Comparison of ENCODE assay signal across 27 cellular contexts in the genomic region with DNA sequence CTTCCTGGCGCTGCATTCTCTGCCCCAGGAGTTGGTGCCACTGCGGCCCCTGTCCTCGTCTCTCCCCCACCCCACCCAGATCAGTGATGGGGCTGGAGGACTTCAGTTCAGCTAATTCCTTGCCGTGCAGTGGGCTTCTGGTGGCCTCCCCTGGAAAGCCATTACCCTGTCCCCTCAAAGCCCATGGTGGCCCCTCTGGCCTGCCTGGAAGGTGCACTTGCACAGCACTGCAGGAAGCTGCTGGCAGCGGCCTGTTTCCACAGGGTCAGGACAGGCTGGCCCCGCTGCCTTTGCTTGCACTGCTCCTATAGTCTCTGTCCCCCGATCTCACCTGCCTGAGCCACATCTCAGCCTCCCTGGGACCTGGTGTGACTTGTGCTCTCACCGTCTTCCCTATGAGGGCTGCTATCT.
DNase-seq lines count a peak whose midpoint lies in the region; ATAC-seq, FAIRE-seq and TF ChIP-seq lines count a peak whose summit lies in the region.
"Had no signal": no experiment of that assay in that cellular context is flagged by ENCODE, and none has a peak within 500 bp of the region (broad histone marks: within the 10 kb centered on the region; RNA-seq: fewer than 3 reads in every experiment).

No MANE protein-coding gene starts in this region.

- H3K27me3 ChIP-seq in astrocyte (ENCODE audit: insufficient read depth, low read length): no peaks in the 10 kb centered on the region
- H3K27me3 ChIP-seq: MG63, upper lobe of left lung had no signal

- ATAC-seq in A549 (peak; percentile 5 to 6; a peak in 3 of 6 replicates), memory B cell (ENCODE audit: low read depth) (no peak)
- ATAC-seq: effector memory CD8-positive, alpha-beta T cell; esophagus mucosa had no signal

- H3K9me3 Mint-ChIP-seq in astrocyte (ENCODE audit: unreplicated experiment) (no peaks in the 10 kb centered on the region), memory B cell (peaks cover 2% of the 10 kb centered on the region)
- H3K9me3 Mint-ChIP-seq: activated T-cell treated with anti-CD3 and anti-CD28 coated beads, Interleukin-2, amount 50 U/mL, for 4 hours; effector memory CD8-positive, alpha-beta T cell; immature natural killer cell; nephron progenitor cell had no signal

- H4K20me1 ChIP-seq in astrocyte (ENCODE audit: insufficient read depth, low read length): no peaks in the 10 kb centered on the region

- H3K36me3 Mint-ChIP-seq in astrocyte (ENCODE audit: low read depth, unreplicated experiment): peaks cover 12% of the 10 kb centered on the region
- H3K36me3 Mint-ChIP-seq in memory B cell: peaks cover 49% of the 10 kb centered on the region

- H3K4me2 ChIP-seq in A549: no peak overlapping the region
- H3K4me2 ChIP-seq in astrocyte (ENCODE audit: low read length): no peak overlapping the region
- H3K4me2 ChIP-seq: SK-N-SH had no signal

- H3K4me1 Mint-ChIP-seq in astrocyte (ENCODE audit: low read depth, unreplicated experiment) (no peaks in the 10 kb centered on the region), memory B cell (no peaks in the 10 kb centered on the region)
- H3K4me1 Mint-ChIP-seq: nephron progenitor cell had no signal

- peaks cover 4% of the 10 kb centered on the region for H3K36me3 ChIP-seq in astrocyte (ENCODE audit: insufficient read depth, low read length)

- H3K4me3 Mint-ChIP-seq in astrocyte (ENCODE audit: unreplicated experiment): no peak overlapping the region
- H3K4me3 Mint-ChIP-seq in memory B cell: no peak overlapping the region
- H3K4me3 Mint-ChIP-seq: activated T-cell treated with anti-CD3 and anti-CD28 coated beads, Interleukin-2, amount 50 U/mL, for 4 hours; CD4-positive, alpha-beta memory T cell; effector memory CD8-positive, alpha-beta T cell; immature natural killer cell; nephron progenitor cell had no signal

- TF ChIP-seq RAD21 in A549 (conservative IDR thresholded peaks at IDR 0.05 in 1 of 2, IDR thresholded peaks at IDR 0.05 in 1 of 2): no peak

- TF ChIP-seq CTCF in A549 (IDR thresholded peaks at IDR 0.05) (no peak), C4-2B (conservative IDR thresholded peaks at IDR 0.05) (no peak), astrocyte (IDR thresholded peaks at IDR 0.05; ENCODE audit: insufficient read depth, low read depth, low read length) (no peak)

- no peak for TF ChIP-seq EP300 in A549 (IDR thresholded peaks at IDR 0.05)

- H3K79me2 ChIP-seq in astrocyte (ENCODE audit: insufficient read depth, low read length): no peaks in the 10 kb centered on the region

- FAIRE-seq in A549 (lab: Jason Lieb, UNC) (no peak), astrocyte (lab: Jason Lieb, UNC) (no peak)

- H3K27me3 Mint-ChIP-seq in astrocyte (ENCODE audit: low read depth, unreplicated experiment): no peaks in the 10 kb centered on the region
- no peaks in the 10 kb centered on the region for H3K27me3 Mint-ChIP-seq in memory B cell
- H3K27me3 Mint-ChIP-seq: CD4-positive, alpha-beta memory T cell; effector memory CD8-positive, alpha-beta T cell had no signal

- H3K9me3 ChIP-seq in A549: no peaks in the 10 kb centered on the region
- H3K9me3 ChIP-seq in astrocyte (ENCODE audit: insufficient read depth, low read depth, low read length): no peaks in the 10 kb centered on the region
- H3K9me3 ChIP-seq: MG63, mucosa of descending colon, SK-N-SH, upper lobe of left lung had no signal

- no peak overlapping the region for H3K4me3 ChIP-seq in A549
- H3K4me3 ChIP-seq in astrocyte (ENCODE audit: insufficient read depth, low read depth, low read length): no peak overlapping the region
- H3K4me3 ChIP-seq: MG63, mucosa of descending colon, upper lobe of left lung had no signal

- POLR2A ChIA-PET in A549 (lab: Yijun Ruan, JAX): no interaction called here

- H3K27ac ChIP-seq in A549: peak overlapping the region in 1 of 2 experiments; percentile 80; a peak in 4 of 6 replicates
- peak overlapping the region; percentile 64 for H3K27ac ChIP-seq in C4-2B
- H3K27ac ChIP-seq in astrocyte (ENCODE audit: low read depth, low read length): no peak overlapping the region
- H3K27ac ChIP-seq: upper lobe of left lung had no signal

- DNase-seq in A549 (ENCODE audit: low read depth in 1 of 2, low spot score in 1 of 2) (no peak), astrocyte (ENCODE audit: low read depth) (no peak), memory B cell (ENCODE audit: low spot score in 2 of 2) (no peak), DMS53 (lab: John Stamatoyannopoulos, UW) (no peak), MV-4-11 (lab: John Stamatoyannopoulos, UW) (no peak), superior temporal gyrus (ENCODE audit: extremely low spot score) (no peak)
- DNase-seq in effector CD4-positive, alpha-beta T cell: no peak
- DNase-seq: activated CD4-positive, alpha-beta T cell treated with anti-CD3 and anti-CD28 coated beads for 4 hours; activated naive CD4-positive, alpha-beta T cell treated with anti-CD3 and anti-CD28 coated beads, Interleukin-2, amount 50 U/mL, for 16 hours; activated T-cell treated with anti-CD3 and anti-CD28 coated beads, Interleukin-2, amount 50 U/mL, for 4 hours; CD4-positive, alpha-beta memory T cell; effector memory CD8-positive, alpha-beta T cell; GF-D8; GOT3; hippocampal formation; immature natural killer cell; KBM-7; MG63; NCI-H524 treated with DMSO at 0.1 percent for 48 hours; nephron progenitor cell; RPMI8226; SK-N-SH; T-helper 2 cell had no signal

- H3K4me1 ChIP-seq in A549 (peaks cover 42% of the 10 kb centered on the region; the same call in 2 of the 3 replicates), astrocyte (ENCODE audit: insufficient read depth, low read length) (no peaks in the 10 kb centered on the region)
- H3K4me1 ChIP-seq: upper lobe of left lung had no signal

- CTCF ChIA-PET in A549 (lab: Yijun Ruan, JAX): interaction anchor here (1.1 kb wide), 1 partner anchor 249 kb away, joined by 3 read pairs; no protein-coding TSS in a partner anchor

- H3K27ac Mint-ChIP-seq in astrocyte (ENCODE audit: unreplicated experiment): peak overlapping the region; percentile 64
- peak overlapping the region; percentile 82 for H3K27ac Mint-ChIP-seq in memory B cell
- H3K27ac Mint-ChIP-seq: CD4-positive, alpha-beta memory T cell had no signal

- no peak overlapping the region for H3K9ac ChIP-seq in astrocyte (ENCODE audit: low read length)
- H3K9ac ChIP-seq: SK-N-SH had no signal

- TF ChIP-seq POLR2A in A549 (IDR thresholded peaks at IDR 0.05; ENCODE audit: low read length): no peak

- 93% methylated on average over 7 of the region's 8 CpGs for WGBS in A549 (ENCODE audit: missing lambda C conversion rate)

- no peak overlapping the region for H2AFZ ChIP-seq in astrocyte (ENCODE audit: low read depth, low read length)

TF ChIP-seq in A549, 52 proteins besides CTCF, POLR2A, EP300 and RAD21:
- TF ChIP-seq ZFP36 (IDR thresholded peaks at IDR 0.05; ENCODE audit: borderline replicate concordance, partially characterized antibody) (no peak), FOXS1 (CRISPR knock-in tag; IDR thresholded peaks at IDR 0.05) (no peak), HEYL (CRISPR knock-in tag; IDR thresholded peaks at IDR 0.05) (no peak), EHMT2 (IDR thresholded peaks at IDR 0.05; ENCODE audit: low read depth) (no peak), TFCP2L1 (CRISPR knock-in tag; IDR thresholded peaks at IDR 0.05) (no peak)
